Comparison of ENCODE assay signal across 15 cellular contexts in the genomic region with DNA sequence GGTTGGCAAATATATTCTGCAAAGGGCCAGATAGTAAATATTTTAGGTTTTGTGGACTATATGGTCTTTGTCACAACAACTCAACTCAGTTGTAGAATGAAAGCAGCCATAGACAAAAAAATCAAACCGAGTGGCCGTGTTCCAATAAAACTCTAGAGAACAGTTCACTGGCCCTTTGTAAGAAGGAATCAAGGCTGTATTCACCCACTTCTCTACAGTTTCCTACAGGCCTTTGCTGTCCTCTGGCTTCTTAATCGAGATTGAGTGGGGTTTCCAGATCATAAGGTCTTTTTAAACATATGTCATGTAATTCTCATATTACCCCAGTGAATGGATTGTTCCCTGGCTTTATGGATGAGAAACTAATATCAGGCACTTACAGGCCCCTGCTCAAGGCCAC.
A peak's percentile ranks its signal among the peaks of the same experiment; 100 is the strongest.
DNase-seq lines count a peak whose midpoint lies in the region; ATAC-seq and TF ChIP-seq lines count a peak whose summit lies in the region.
"Had no signal": no experiment of that assay in that cellular context is flagged by ENCODE, and none has a peak within 500 bp of the region (broad histone marks: within the 10 kb centered on the region; RNA-seq: fewer than 3 reads in every experiment).

No MANE protein-coding gene starts in this region.

- no peak overlapping the region for H3K4me3 ChIP-seq in RWPE2 (ENCODE audit: severe bottlenecking)
- H3K4me3 ChIP-seq: BLaER1 treated with 17β-estradiol and CSF1 and Interleukin-3, amounts not matched to agents 10 nM and 100 nM; HAP-1 had no signal

- H3K27ac ChIP-seq in RWPE2 (ENCODE audit: poor library complexity, severe bottlenecking), result no peak overlapping the region
- H3K27ac ChIP-seq: 22Rv1; BLaER1 treated with 17β-estradiol and CSF1 and Interleukin-3, amounts not matched to agents 10 nM and 100 nM had no signal

- no peaks in the 10 kb centered on the region for H3K4me1 ChIP-seq in RWPE2 (ENCODE audit: insufficient read depth, poor library complexity, severe bottlenecking)
- H3K4me1 ChIP-seq: BLaER1 treated with 17β-estradiol and CSF1 and Interleukin-3, amounts not matched to agents 10 nM and 100 nM; HAP-1 had no signal

- no peaks in the 10 kb centered on the region for H3K27me3 ChIP-seq in RWPE2 (ENCODE audit: insufficient read depth, poor library complexity, severe bottlenecking)
- H3K27me3 ChIP-seq: BLaER1 treated with 17β-estradiol and CSF1 and Interleukin-3, amounts not matched to agents 10 nM and 100 nM had no signal

- H3K36me3 ChIP-seq in RWPE2 (ENCODE audit: low read depth), result no peaks in the 10 kb centered on the region
- H3K36me3 ChIP-seq: BLaER1 treated with 17β-estradiol and CSF1 and Interleukin-3, amounts not matched to agents 10 nM and 100 nM; HAP-1 had no signal

- DNase-seq in NCI-H2171 treated with DMSO at 0.1 percent for 48 hours (lab: John Stamatoyannopoulos, UW) (peak; percentile 24), NCI-H2171 (lab: John Stamatoyannopoulos, UW) (no peak), RWPE2 (ENCODE audit: low spot score) (no peak), inferior parietal cortex (ENCODE audit: extremely low spot score) (peak; percentile 14), superior temporal gyrus (ENCODE audit: extremely low spot score) (peak; percentile 57), amniotic stem cell (lab: John Stamatoyannopoulos, UW) (no peak), Kasumi-1 (lab: John Stamatoyannopoulos, UW) (no peak)
- DNase-seq: AML-193; Calu3; CD4-positive, CD25-positive, alpha-beta regulatory T cell; DMS 273 treated with DMSO at 0.1 percent for 48 hours had no signal

- ATAC-seq in RWPE2 (ENCODE audit: low read depth) (no peak), HG02678 (IDR thresholded peaks at IDR 0.05; ENCODE audit: unreplicated experiment) (no peak)

- TF ChIP-seq CTCF in RWPE2 (IDR thresholded peaks at IDR 0.05; ENCODE audit: poor library complexity, severe bottlenecking), result peak; percentile 10

- H3K9me3 ChIP-seq in RWPE2 (ENCODE audit: severe bottlenecking), result no peaks in the 10 kb centered on the region
- H3K9me3 ChIP-seq: BLaER1 treated with 17β-estradiol and CSF1 and Interleukin-3, amounts not matched to agents 10 nM and 100 nM; HAP-1 had no signal

Comparison
In these comparisons a context has a peak if more than half of its experiments do, and no peak if none do; other contexts are left out.
1. DNase-seq: peak in NCI-H2171 treated with DMSO at 0.1 percent for 48 hours (single experiment), inferior parietal cortex (single experiment) and superior temporal gyrus (single experiment); none in NCI-H2171 (single experiment), RWPE2 (single experiment), amniotic stem cell (single experiment) and Kasumi-1 (0 of 2).